In the genomic region with DNA sequence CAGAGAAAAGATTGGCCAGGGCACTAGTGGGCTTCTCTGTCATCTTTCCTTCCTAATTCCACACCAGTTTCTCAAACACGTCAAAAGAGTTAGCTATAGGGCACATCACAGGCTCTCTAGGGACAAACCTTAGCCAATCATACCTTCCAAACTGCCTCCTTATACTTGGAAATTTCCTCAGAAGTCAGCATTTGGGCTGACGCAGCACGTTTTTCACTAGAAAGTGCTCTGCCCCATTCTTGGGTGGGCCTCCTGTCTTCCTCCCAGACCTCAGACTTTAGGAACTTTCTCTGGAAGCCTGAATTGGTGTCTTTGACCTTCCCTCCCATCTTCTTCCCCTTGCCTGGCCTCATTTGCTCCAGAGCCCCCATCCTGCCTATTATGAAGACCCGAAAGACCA, we compare ENCODE assay signal across 9 cellular contexts. TPM values are rescaled to one million over a fixed set of nuclear protein-coding genes. Genes with fewer than 3 reads are reported as not detected.
DNase-seq lines count a peak whose midpoint lies in the region; ATAC-seq and TF ChIP-seq lines count a peak whose summit lies in the region.
"Had no signal": no experiment of that assay in that cellular context is flagged by ENCODE, and none has a peak within 500 bp of the region (broad histone marks: within the 10 kb centered on the region; RNA-seq: fewer than 3 reads in every experiment).

No MANE protein-coding gene starts in this region.

- ATAC-seq in heart left ventricle (no peak), Right ventricle myocardium inferior (no peak), GM18502 (IDR thresholded peaks at IDR 0.05; ENCODE audit: poor library complexity, unreplicated experiment) (no peak)

- DNase-seq in heart left ventricle (no peak), Right ventricle myocardium inferior (ENCODE audit: missing footprints) (no peak), mammary epithelial cell (no peak), putamen (ENCODE audit: low spot score) (no peak), NCI-H2081 (lab: John Stamatoyannopoulos, UW) (no peak)

- CTCF ChIA-PET in mammary epithelial cell (lab: Charles Lee; ENCODE audit: low non-redundant PET): interaction anchor here (0.6 to 1.2 kb wide), 3 partner anchors 19 to 26 kb away, joined by 3 to 8 read pairs (median 5); no protein-coding TSS in a partner anchor

- H3K27me3 ChIP-seq in heart left ventricle (peaks cover 0 to 10% (median 5%) of the 10 kb centered on the region in 9 donors), mammary epithelial cell (ENCODE audit: insufficient read depth, low read length) (no peaks in the 10 kb centered on the region), mononuclear cell (ENCODE audit: insufficient read depth, low read length) (peaks cover 14% of the 10 kb centered on the region)

- dilution Hi-C loops in mammary epithelial cell (cut with HindIII; ENCODE audit: low sequenced_read_pairs): no loop called here

- H3K4me3 ChIP-seq in heart left ventricle (peak overlapping the region in 11 of 12 donors; percentile 9 to 79 (median 58)), mammary epithelial cell (replicated peaks in 1 of 3; ENCODE audit: insufficient read depth in 1 of 3, low read depth in 2 of 3, low read length in 3 of 3) (peak overlapping the region; percentile 44 to 56 (median 54)), mononuclear cell (ENCODE audit: low read length) (peak overlapping the region; percentile 70), urinary bladder (ENCODE audit: low read depth, low read length) (no peak overlapping the region)

- no peak overlapping the region for H3K9ac ChIP-seq in mammary epithelial cell (ENCODE audit: insufficient read depth, low read length)

- intact Hi-C loops in heart left ventricle (cut with DNase I) (loop anchor here in 5 of 10 donors (2.0 kb wide), 2 partner anchors 19 to 25 kb away; partner anchors contain the start of gene KAZALD1 (in 2 of the 5)), Right ventricle myocardium inferior (cut with DNase I) (loop anchor here (2.0 kb wide), 2 partner anchors 25 to 101 kb away; no protein-coding TSS in a partner anchor), mammary epithelial cell (cut with micrococcal nuclease) (loop anchor here (2.0 kb wide), 2 partner anchors 19 to 101 kb away; partner anchors contain the start of gene KAZALD1)

- no peaks in the 10 kb centered on the region for H4K20me1 ChIP-seq in mammary epithelial cell (ENCODE audit: insufficient read depth, low read length)

- H3K27ac ChIP-seq in heart left ventricle (peak overlapping the region; percentile 26 to 91 (median 85)), mammary epithelial cell (ENCODE audit: insufficient read depth, low read depth, low read length) (peak overlapping the region; percentile 86), urinary bladder (ENCODE audit: low read depth) (peak overlapping the region; percentile 79)

- H3K4me2 ChIP-seq in mammary epithelial cell (ENCODE audit: insufficient read depth, low read depth, low read length): peak overlapping the region; percentile 86

- BruUV-seq in mammary epithelial cell (replicated peaks; lab: Mats Ljungman, UMichigan): no TSS peak

- in situ Hi-C loops in mammary epithelial cell (cut with MboI; ENCODE audit: low sequenced_read_pairs in 2 of 2): no loop called here

- 66 to 86% (median 72%) methylated on average over 4 of the region's 4 CpGs for WGBS in heart left ventricle, 4 donors
- WGBS in mammary epithelial cell (ENCODE audit: low coverage, missing lambda C conversion rate): 56% methylated on average over 4 of the region's 4 CpGs
- 63% methylated on average over 4 of the region's 4 CpGs for WGBS in urinary bladder

- H2AFZ ChIP-seq in mammary epithelial cell (ENCODE audit: low read depth, low read length): peak overlapping the region; percentile 91

- no peak for TF ChIP-seq POLR2A in heart left ventricle (IDR thresholded peaks at IDR 0.05)

- H3K9me3 ChIP-seq in heart left ventricle (no peaks in the 10 kb centered on the region), mammary epithelial cell (replicated peaks; ENCODE audit: insufficient read depth, low read length) (no peaks in the 10 kb centered on the region), mononuclear cell (ENCODE audit: low read depth, low read length) (no peaks in the 10 kb centered on the region)
- H3K9me3 ChIP-seq: mucosa of descending colon had no signal

- H3K36me3 ChIP-seq in heart left ventricle (peaks cover 0 to 30% (median 28%) of the 10 kb centered on the region in 9 donors), mammary epithelial cell (ENCODE audit: insufficient read depth, low read length) (peaks cover 10% of the 10 kb centered on the region), urinary bladder (ENCODE audit: insufficient read depth) (no peaks in the 10 kb centered on the region)

- no peaks in the 10 kb centered on the region for H3K79me2 ChIP-seq in mammary epithelial cell (ENCODE audit: insufficient read depth, low read length)

- H3K4me1 ChIP-seq in heart left ventricle (peaks cover 0 to 24% (median 17%) of the 10 kb centered on the region in 12 donors), mammary epithelial cell (ENCODE audit: insufficient read depth, low read length) (peaks cover 39% of the 10 kb centered on the region), mononuclear cell (ENCODE audit: insufficient read depth, low read length) (peaks cover 24% of the 10 kb centered on the region), urinary bladder (ENCODE audit: insufficient read depth) (no peaks in the 10 kb centered on the region)

- TF ChIP-seq CTCF in heart left ventricle (IDR thresholded peaks at IDR 0.05) (no peak), mammary epithelial cell (conservative IDR thresholded peaks at IDR 0.05 in 1 of 2, IDR thresholded peaks at IDR 0.05 in 1 of 2; ENCODE audit: extremely low read depth in 1 of 2, insufficient read depth in 1 of 2, low read depth in 1 of 2, low read length in 2 of 2) (no peak)

RNA-seq across cellular contexts. Expression of gene SFXN3, which starts 11.1 kb away (rescaled TPM):
- total RNA-seq in heart left ventricle (10 to 100 TPM; 12.1 to 37.4 (median 17.8) TPM), Right ventricle myocardium inferior (14.1 TPM), mammary epithelial cell (100 to 1,000 TPM in 1 of 2 donors, 10 to 100 TPM in 1; 79.4 to 102 TPM), mononuclear cell (28.4 TPM), urinary bladder (29.9 TPM)
- polyA plus RNA-seq in heart left ventricle (10 to 100 TPM; 11.7 to 23.5 TPM), mammary epithelial cell (104 TPM), urinary bladder (34.7 TPM)
- polyA minus RNA-seq in mammary epithelial cell: 101 TPM

RNA-seq across cellular contexts. Expression of gene PDZD7, which starts 11.2 kb away (rescaled TPM):
- total RNA-seq in heart left ventricle: under 1 TPM in 8 of 9 donors, not detected in 1; 0.09 to 0.97 (median 0.35) TPM
- polyA plus RNA-seq in heart left ventricle: under 1 TPM; 0.15 to 0.27 TPM
- 0.22 TPM for total RNA-seq in Right ventricle myocardium inferior
- 1 to 10 TPM in 1 of 2 donors, under 1 TPM in 1; 0.59 to 2.7 TPM for total RNA-seq in mammary epithelial cell
- polyA plus RNA-seq in mammary epithelial cell: 0.95 TPM
- 0.47 TPM for polyA minus RNA-seq in mammary epithelial cell
- total RNA-seq in mononuclear cell: 0.21 TPM
- 0.21 TPM for total RNA-seq in urinary bladder
- polyA plus RNA-seq in urinary bladder: 0.46 TPM

RNA-seq across cellular contexts. Expression of gene KAZALD1, which starts 19.7 kb away (rescaled TPM):
- total RNA-seq in heart left ventricle (10 to 100 TPM in 2 of 9 donors, 1 to 10 TPM in 7; 1.9 to 11.1 (median 6.1) TPM), Right ventricle myocardium inferior (4.8 TPM), mammary epithelial cell (1 to 10 TPM; 1.5 to 2.3 TPM), mononuclear cell (0.42 TPM), urinary bladder (27.0 TPM)
- polyA plus RNA-seq in heart left ventricle (10 to 100 TPM in 1 of 2 donors, 1 to 10 TPM in 1; 10.0 to 10.6 TPM), mammary epithelial cell (0.92 TPM), urinary bladder (5.9 TPM)
- polyA minus RNA-seq in mammary epithelial cell: not detected

RNA-seq across cellular contexts. Expression of gene LZTS2, which starts 42.5 kb away (rescaled TPM):
- total RNA-seq in heart left ventricle (10 to 100 TPM; 33.7 to 93.0 (median 40.6) TPM), Right ventricle myocardium inferior (43.4 TPM), mammary epithelial cell (100 to 1,000 TPM in 1 of 2 donors, 10 to 100 TPM in 1; 44.3 to 159 TPM), mononuclear cell (8.1 TPM), urinary bladder (35.6 TPM)
- polyA plus RNA-seq in heart left ventricle (10 to 100 TPM; 45.5 to 61.9 TPM), mammary epithelial cell (30.4 TPM), urinary bladder (142 TPM)
- polyA minus RNA-seq in mammary epithelial cell: 18.3 TPM

RNA-seq across cellular contexts. Expression of gene TWNK, which starts 54.8 kb away (rescaled TPM):
- total RNA-seq in heart left ventricle (1 to 10 TPM; 4.7 to 7.6 (median 5.8) TPM), Right ventricle myocardium inferior (6.6 TPM), mammary epithelial cell (10 to 100 TPM in 1 of 2 donors, 1 to 10 TPM in 1; 6.8 to 18.7 TPM), mononuclear cell (2.0 TPM), urinary bladder (3.2 TPM)
- polyA plus RNA-seq in heart left ventricle (1 to 10 TPM; 4.8 to 9.5 TPM), mammary epithelial cell (14.4 TPM), urinary bladder (7.9 TPM)
- 13.5 TPM for polyA minus RNA-seq in mammary epithelial cell
